9 cellular contexts compared by ENCODE assay signal in genomic region chr2:46780801-46781445, GRCh38.
DNase-seq lines count a peak whose midpoint lies in the region; ATAC-seq and TF ChIP-seq lines count a peak whose summit lies in the region.
"Had no signal": no experiment of that assay in that cellular context is flagged by ENCODE, and none has a peak within 500 bp of the region (broad histone marks: within the 10 kb centered on the region; RNA-seq: fewer than 3 reads in every experiment).

No MANE protein-coding gene starts in this region.

- no peaks in the 10 kb centered on the region for H3K9me3 Mint-ChIP-seq in endothelial cell (ENCODE audit: unreplicated experiment)
- peaks cover 11% of the 10 kb centered on the region for H3K9me3 Mint-ChIP-seq in nephron progenitor cell

- H3K4me3 Mint-ChIP-seq in endothelial cell (ENCODE audit: unreplicated experiment) = no peak overlapping the region
- no peak overlapping the region for H3K4me3 Mint-ChIP-seq in nephron progenitor cell
- H3K4me3 Mint-ChIP-seq: activated naive CD4-positive, alpha-beta T cell treated with anti-CD3 and anti-CD28 coated beads, Interleukin-2, amount 50 U/mL, for 24 hours had no signal

- DNase-seq in D341Med (ENCODE audit: low spot score) (peak; percentile 55), NCI-H2227 treated with DMSO at 0.1 percent for 48 hours (lab: John Stamatoyannopoulos, UW) (peak; percentile 40), endothelial cell (ENCODE audit: low spot score) (peak; percentile 18), nephron progenitor cell (peak; percentile 49), RPMI8226 (no peak)
- no peak for DNase-seq in activated CD8-positive, alpha-beta memory T cell treated with anti-CD3 and anti-CD28 coated beads, Interleukin-2, amount 50 U/mL, for 48 hours

- H3K36me3 Mint-ChIP-seq in endothelial cell (ENCODE audit: low read depth, unreplicated experiment) (no peaks in the 10 kb centered on the region), nephron progenitor cell (ENCODE audit: low read depth) (peaks cover 5% of the 10 kb centered on the region)

- TF ChIP-seq CTCF in endothelial cell (IDR thresholded peaks at IDR 0.05; ENCODE audit: unreplicated experiment) (no peak), nephron progenitor cell (IDR thresholded peaks at IDR 0.05) (peak; percentile 30)

- H3K4me1 Mint-ChIP-seq in endothelial cell (ENCODE audit: unreplicated experiment) = peaks cover 12% of the 10 kb centered on the region
- peaks cover 23% of the 10 kb centered on the region for H3K4me1 Mint-ChIP-seq in nephron progenitor cell

- ATAC-seq in GM18868 (IDR thresholded peaks at IDR 0.05; ENCODE audit: unreplicated experiment) = no peak
- ATAC-seq in HG02759 (IDR thresholded peaks at IDR 0.05; ENCODE audit: unreplicated experiment) = no peak

- H3K27me3 Mint-ChIP-seq in endothelial cell (ENCODE audit: unreplicated experiment) (no peaks in the 10 kb centered on the region), nephron progenitor cell (ENCODE audit: low read depth, poor library complexity) (no peaks in the 10 kb centered on the region)

- no peak overlapping the region for H3K27ac Mint-ChIP-seq in endothelial cell (ENCODE audit: unreplicated experiment)
- H3K27ac Mint-ChIP-seq in nephron progenitor cell = no peak overlapping the region
- H3K27ac Mint-ChIP-seq: activated naive CD4-positive, alpha-beta T cell treated with anti-CD3 and anti-CD28 coated beads, Interleukin-2, amount 50 U/mL, for 24 hours had no signal

Comparison
In these comparisons a context has a peak if more than half of its experiments do, and no peak if none do; other contexts are left out.
1. DNase-seq: peak in D341Med (single experiment), NCI-H2227 treated with DMSO at 0.1 percent for 48 hours (single experiment), endothelial cell (single experiment) and nephron progenitor cell (single experiment); none in RPMI8226 (single experiment) and activated CD8-positive, alpha-beta memory T cell treated with anti-CD3 and anti-CD28 coated beads, Interleukin-2, amount 50 U/mL, for 48 hours (single experiment).